1 cellular context compared by ENCODE assay signal in the genomic region with DNA sequence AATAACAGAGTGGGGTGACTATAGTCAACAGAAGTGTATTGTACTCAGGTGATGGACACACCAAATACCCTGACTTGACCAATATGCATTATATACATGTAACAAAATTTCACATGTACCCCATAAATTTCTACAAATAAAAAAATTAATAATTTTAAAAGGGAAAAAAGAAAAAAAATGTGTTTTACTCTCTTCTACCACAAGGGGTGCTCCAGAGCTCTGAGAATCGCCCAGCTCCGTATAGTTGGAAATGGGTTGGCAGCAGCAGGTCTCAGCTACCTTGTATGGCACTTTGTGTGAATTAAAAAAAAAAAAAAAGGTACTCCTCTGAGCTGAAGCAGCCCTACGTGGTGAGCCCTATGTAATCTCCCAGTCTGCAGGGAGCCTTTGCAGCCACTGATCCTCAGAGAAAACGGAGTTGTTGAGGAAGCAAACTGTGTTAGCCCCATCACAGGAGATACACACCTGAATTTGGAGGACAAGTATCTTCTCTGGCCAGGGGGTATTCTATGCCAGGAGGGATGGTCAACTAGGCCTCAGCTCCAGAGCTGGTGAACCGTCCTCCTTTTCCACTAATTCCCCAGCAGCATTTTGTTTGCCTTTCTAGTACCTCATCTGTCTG.
TF ChIP-seq lines count a peak whose summit lies in the region.

No MANE protein-coding gene starts in this region.

TF ChIP-seq in HepG2, 621 proteins besides CTCF, POLR2A, EP300 and RAD21:
- TF ChIP-seq, protein P1, sequence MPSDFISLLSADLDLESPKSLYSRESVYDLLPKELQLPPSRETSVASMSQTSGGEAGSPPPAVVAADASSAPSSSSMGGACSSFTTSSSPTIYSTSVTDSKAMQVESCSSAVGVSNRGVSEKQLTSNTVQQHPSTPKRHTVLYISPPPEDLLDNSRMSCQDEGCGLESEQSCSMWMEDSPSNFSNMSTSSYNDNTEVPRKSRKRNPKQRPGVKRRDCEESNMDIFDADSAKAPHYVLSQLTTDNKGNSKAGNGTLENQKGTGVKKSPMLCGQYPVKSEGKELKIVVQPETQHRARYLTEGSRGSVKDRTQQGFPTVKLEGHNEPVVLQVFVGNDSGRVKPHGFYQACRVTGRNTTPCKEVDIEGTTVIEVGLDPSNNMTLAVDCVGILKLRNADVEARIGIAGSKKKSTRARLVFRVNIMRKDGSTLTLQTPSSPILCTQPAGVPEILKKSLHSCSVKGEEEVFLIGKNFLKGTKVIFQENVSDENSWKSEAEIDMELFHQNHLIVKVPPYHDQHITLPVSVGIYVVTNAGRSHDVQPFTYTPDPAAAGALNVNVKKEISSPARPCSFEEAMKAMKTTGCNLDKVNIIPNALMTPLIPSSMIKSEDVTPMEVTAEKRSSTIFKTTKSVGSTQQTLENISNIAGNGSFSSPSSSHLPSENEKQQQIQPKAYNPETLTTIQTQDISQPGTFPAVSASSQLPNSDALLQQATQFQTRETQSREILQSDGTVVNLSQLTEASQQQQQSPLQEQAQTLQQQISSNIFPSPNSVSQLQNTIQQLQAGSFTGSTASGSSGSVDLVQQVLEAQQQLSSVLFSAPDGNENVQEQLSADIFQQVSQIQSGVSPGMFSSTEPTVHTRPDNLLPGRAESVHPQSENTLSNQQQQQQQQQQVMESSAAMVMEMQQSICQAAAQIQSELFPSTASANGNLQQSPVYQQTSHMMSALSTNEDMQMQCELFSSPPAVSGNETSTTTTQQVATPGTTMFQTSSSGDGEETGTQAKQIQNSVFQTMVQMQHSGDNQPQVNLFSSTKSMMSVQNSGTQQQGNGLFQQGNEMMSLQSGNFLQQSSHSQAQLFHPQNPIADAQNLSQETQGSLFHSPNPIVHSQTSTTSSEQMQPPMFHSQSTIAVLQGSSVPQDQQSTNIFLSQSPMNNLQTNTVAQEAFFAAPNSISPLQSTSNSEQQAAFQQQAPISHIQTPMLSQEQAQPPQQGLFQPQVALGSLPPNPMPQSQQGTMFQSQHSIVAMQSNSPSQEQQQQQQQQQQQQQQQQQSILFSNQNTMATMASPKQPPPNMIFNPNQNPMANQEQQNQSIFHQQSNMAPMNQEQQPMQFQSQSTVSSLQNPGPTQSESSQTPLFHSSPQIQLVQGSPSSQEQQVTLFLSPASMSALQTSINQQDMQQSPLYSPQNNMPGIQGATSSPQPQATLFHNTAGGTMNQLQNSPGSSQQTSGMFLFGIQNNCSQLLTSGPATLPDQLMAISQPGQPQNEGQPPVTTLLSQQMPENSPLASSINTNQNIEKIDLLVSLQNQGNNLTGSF (CRISPR knock-in tag; IDR thresholded peaks at IDR 0.05), result no peak
- peak; percentile 4; the same call in 1 of the 2 replicates for TF ChIP-seq STAG1 (CRISPR knock-in tag; IDR thresholded peaks at IDR 0.05)
